ENCODE assay signal across 1 cellular context in the genomic region with DNA sequence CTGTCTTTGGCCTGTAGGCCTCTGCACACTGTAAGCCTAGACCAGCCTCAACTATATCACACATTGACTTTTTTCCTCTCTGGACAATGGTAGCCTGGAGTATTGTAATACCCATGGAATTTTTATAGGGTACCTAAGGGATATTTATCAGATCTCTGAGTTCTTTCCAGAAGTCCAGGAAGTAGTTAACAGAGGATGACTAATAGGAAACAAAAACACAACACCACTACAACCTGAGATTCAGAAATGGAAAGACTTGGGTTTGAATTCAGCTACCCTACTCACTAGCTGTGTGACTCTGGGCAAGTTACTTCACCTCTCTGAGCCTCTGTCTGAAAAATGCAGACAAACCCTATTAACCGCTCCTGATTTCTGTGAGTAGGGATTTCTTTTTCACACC.
TF ChIP-seq lines count a peak whose summit lies in the region.

No MANE protein-coding gene starts in this region.

TF ChIP-seq in HCT116, 20 proteins besides CTCF, POLR2A, EP300 and RAD21 (continued from another document):
- no peak for TF ChIP-seq ZFX (IDR thresholded peaks at IDR 0.05)
